Comparison of ENCODE assay signal across 7 cellular contexts in the genomic region with DNA sequence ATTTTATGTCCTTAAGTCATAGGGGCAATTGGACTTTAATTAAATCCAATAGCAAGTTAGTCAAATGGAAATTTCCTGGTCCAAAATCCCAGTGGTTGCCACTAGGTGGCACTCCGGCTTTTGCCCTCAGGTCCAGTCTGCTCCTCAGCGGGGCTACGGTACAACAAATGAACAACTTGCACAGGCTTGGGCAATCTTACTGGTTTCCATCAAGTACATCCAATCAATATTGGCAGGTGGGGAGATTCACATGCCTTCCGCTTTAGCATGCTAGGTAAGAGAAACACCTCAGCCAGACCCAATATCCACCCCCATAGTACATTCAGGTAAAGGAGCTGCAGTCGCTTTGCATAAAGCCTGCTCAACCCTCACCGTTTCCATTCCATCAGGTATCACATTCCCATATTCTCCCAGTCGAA.
DNase-seq lines count a peak whose midpoint lies in the region; ATAC-seq and TF ChIP-seq lines count a peak whose summit lies in the region.

No MANE protein-coding gene starts in this region.

- peak; percentile 87 for TF ChIP-seq CTCF in GM12872 (IDR thresholded peaks at IDR 0.05; ENCODE audit: insufficient read depth, low read depth, low read length)

- DNase-seq in NCI-H1092 treated with DMSO at 0.1 percent for 48 hours (lab: John Stamatoyannopoulos, UW) (peak; percentile 30), anterior cingulate cortex (lab: John Stamatoyannopoulos, UW) (peak in 44 of 58 donors; percentile 11 to 86 (median 37)), hepatic stellate cell (ENCODE audit: low spot score) (peak; percentile 74), skeletal muscle cell (ENCODE audit: low read depth) (peak; percentile 30)
- DNase-seq in T-helper 2 cell treated with Interferon-gamma antibody and Interleukin-4, amounts not matched to agents 5 μg/mL and 100 μg/mL, for 36 hours (ENCODE audit: low spot score), result peak; percentile 60

- H3K27ac Mint-ChIP-seq in T-helper 2 cell treated with Interferon-gamma antibody and Interleukin-4, amounts not matched to agents 5 μg/mL and 100 μg/mL, for 36 hours, result no peak overlapping the region

- H3K4me3 ChIP-seq in skeletal muscle cell (ENCODE audit: low read depth, low read length), result no peak overlapping the region

- H3K36me3 Mint-ChIP-seq in T-helper 2 cell treated with Interferon-gamma antibody and Interleukin-4, amounts not matched to agents 5 μg/mL and 100 μg/mL, for 36 hours (ENCODE audit: low read depth), result peaks cover 21% of the 10 kb centered on the region

- no peak overlapping the region for H3K4me3 Mint-ChIP-seq in T-helper 2 cell treated with Interferon-gamma antibody and Interleukin-4, amounts not matched to agents 5 μg/mL and 100 μg/mL, for 36 hours

- peaks cover 13% of the 10 kb centered on the region for H3K9me3 Mint-ChIP-seq in T-helper 2 cell treated with Interferon-gamma antibody and Interleukin-4, amounts not matched to agents 5 μg/mL and 100 μg/mL, for 36 hours

- H3K4me1 Mint-ChIP-seq in T-helper 2 cell treated with Interferon-gamma antibody and Interleukin-4, amounts not matched to agents 5 μg/mL and 100 μg/mL, for 36 hours (ENCODE audit: low read depth), result peaks cover 32% of the 10 kb centered on the region

- no peaks in the 10 kb centered on the region for H3K27me3 Mint-ChIP-seq in T-helper 2 cell treated with Interferon-gamma antibody and Interleukin-4, amounts not matched to agents 5 μg/mL and 100 μg/mL, for 36 hours (ENCODE audit: low read depth)

- no peak for ATAC-seq in HG03159 (IDR thresholded peaks at IDR 0.05; ENCODE audit: unreplicated experiment)
